21 cellular contexts compared by ENCODE assay signal in the genomic region with DNA sequence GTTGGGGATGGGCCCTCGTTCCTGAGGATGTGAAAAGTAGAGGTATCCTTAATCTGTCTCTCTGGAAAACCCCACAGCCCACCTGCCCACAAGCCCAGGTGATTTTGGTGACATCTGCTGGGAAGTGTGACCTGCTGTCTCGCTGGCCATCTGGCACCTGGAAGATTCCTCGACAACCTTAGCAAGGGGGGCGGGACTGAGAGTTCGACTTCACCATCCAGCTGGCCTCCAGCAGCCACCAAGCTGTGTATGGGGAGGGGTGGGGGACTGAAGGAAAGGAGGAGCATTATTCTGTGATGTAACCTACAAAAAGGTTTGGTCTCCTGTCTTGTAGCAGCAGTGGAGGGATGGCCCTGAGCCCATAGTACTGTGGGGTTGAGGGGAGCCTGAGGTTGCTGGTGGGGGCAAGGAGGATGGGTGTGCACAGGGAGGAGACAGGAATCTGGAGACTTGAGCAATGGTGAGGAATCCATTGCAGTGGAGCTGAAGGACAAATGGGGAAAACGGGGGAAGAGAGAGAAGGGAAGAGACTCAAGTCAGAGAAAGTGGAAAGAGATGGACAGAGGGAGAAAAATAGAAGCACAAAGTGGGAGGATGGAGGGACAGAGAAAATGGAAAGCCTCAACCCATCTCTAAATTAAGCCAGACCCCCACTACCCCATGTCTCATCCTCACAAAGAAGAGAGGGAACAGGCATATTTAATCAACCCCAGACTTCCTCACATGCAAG. TPM values are rescaled to one million over a fixed set of nuclear protein-coding genes. Genes with fewer than 3 reads are reported as not detected.
DNase-seq lines count a peak whose midpoint lies in the region; ATAC-seq, FAIRE-seq and TF ChIP-seq lines count a peak whose summit lies in the region.
"Had no signal": no experiment of that assay in that cellular context is flagged by ENCODE, and none has a peak within 500 bp of the region (broad histone marks: within the 10 kb centered on the region; RNA-seq: fewer than 3 reads in every experiment).

No MANE protein-coding gene starts in this region.

- H3K4me3 ChIP-seq in HepG2 (replicated peaks in 1 of 3; ENCODE audit: insufficient read depth in 1 of 3, low read depth in 2 of 3, low read length in 3 of 3): no peak overlapping the region
- no peak overlapping the region for H3K4me3 ChIP-seq in right lobe of liver
- H3K4me3 ChIP-seq: uterus had no signal

- WGBS in HepG2 (ENCODE audit: low lambda C conversion rate): 43% methylated on average over 6 of the region's 6 CpGs
- 60% methylated on average over 6 of the region's 6 CpGs for WGBS in right lobe of liver (ENCODE audit: insufficient coverage, low coverage, low lambda C conversion rate, missing lambda C conversion rate)

- H3K4me1 ChIP-seq in HepG2 (ENCODE audit: insufficient read depth, low read length): peaks cover 24% of the 10 kb centered on the region
- H3K4me1 ChIP-seq in right lobe of liver: no peaks in the 10 kb centered on the region
- H3K4me1 ChIP-seq: uterus had no signal

- no peaks in the 10 kb centered on the region for H4K20me1 ChIP-seq in HepG2 (ENCODE audit: insufficient read depth, low read length)

- TF ChIP-seq CTCF in HepG2 (CRISPR knock-in tag; IDR thresholded peaks at IDR 0.05): no peak
- TF ChIP-seq CTCF in right lobe of liver (IDR thresholded peaks at IDR 0.05): no peak
- TF ChIP-seq CTCF in GM10248 (IDR thresholded peaks at IDR 0.05; ENCODE audit: control extremely low read depth, extremely low read depth, low read depth, missing control alignments): no peak

- no TSS peak for BruUV-seq in HepG2 (replicated peaks; lab: Mats Ljungman, UMichigan)

- TF ChIP-seq RAD21 in HepG2 (CRISPR knock-in tag; IDR thresholded peaks at IDR 0.05): no peak

- H3K79me2 ChIP-seq in HepG2 (ENCODE audit: insufficient read depth, low read length): no peaks in the 10 kb centered on the region

- CTCF ChIA-PET in HepG2 (lab: Yijun Ruan, JAX; ENCODE audit: low intra/inter-chr PET ratio, low total read pairs) (no interaction called here), GM10248 (lab: Yijun Ruan, JAX) (interaction anchor here (1.5 to 4.3 kb wide), 4 partner anchors 15 to 119 kb away, joined by 4 to 14 read pairs (median 5); a partner anchor contains a TSS)

- H3K9me3 ChIP-seq in HepG2 (ENCODE audit: low read length) (no peaks in the 10 kb centered on the region), right lobe of liver (no peaks in the 10 kb centered on the region)
- H3K9me3 ChIP-seq: uterus had no signal

- peaks cover 45% of the 10 kb centered on the region for H3K4me1 Mint-ChIP-seq in dendritic cell treated with granulocyte-macrophage colony-stimulating factor and Interleukin-4, amounts not matched to agents 40 ng/mL and 50 ng/mL, for 4 days (ENCODE audit: low read depth)
- peaks cover 23% of the 10 kb centered on the region for H3K4me1 Mint-ChIP-seq in stimulated activated memory B cell treated with anti-CD40 and anti-IgM and Interleukin-4, amounts not matched to agents 10 μg/mL and 1 μg/mL and 100 μg/mL, for 72 hours

- no peaks in the 10 kb centered on the region for H3K36me3 Mint-ChIP-seq in dendritic cell treated with granulocyte-macrophage colony-stimulating factor and Interleukin-4, amounts not matched to agents 40 ng/mL and 50 ng/mL, for 4 days (ENCODE audit: low read depth)
- H3K36me3 Mint-ChIP-seq in stimulated activated memory B cell treated with anti-CD40 and anti-IgM and Interleukin-4, amounts not matched to agents 10 μg/mL and 1 μg/mL and 100 μg/mL, for 72 hours: no peaks in the 10 kb centered on the region
- H3K36me3 Mint-ChIP-seq: naive B cell had no signal

- in situ Hi-C loops in HepG2 (cut with HindIII; ENCODE audit: extremely low pct_ligation_motif_present, low pct_unique_long_range_greater_than_20kb): no loop called here

- H3K27me3 Mint-ChIP-seq in dendritic cell treated with granulocyte-macrophage colony-stimulating factor and Interleukin-4, amounts not matched to agents 40 ng/mL and 50 ng/mL, for 4 days: no peaks in the 10 kb centered on the region
- H3K27me3 Mint-ChIP-seq in stimulated activated memory B cell treated with anti-CD40 and anti-IgM and Interleukin-4, amounts not matched to agents 10 μg/mL and 1 μg/mL and 100 μg/mL, for 72 hours: no peaks in the 10 kb centered on the region

- H3K27me3 ChIP-seq in HepG2 (ENCODE audit: control insufficient read depth in 1 of 2, insufficient read depth in 2 of 2, low read length in 2 of 2): peaks cover 11 to 48% of the 10 kb centered on the region in 2 experiments; a peak in 4 of 5 replicates
- no peaks in the 10 kb centered on the region for H3K27me3 ChIP-seq in right lobe of liver
- H3K27me3 ChIP-seq: uterus had no signal

- intact Hi-C loops in HepG2 (cut with micrococcal nuclease; ENCODE audit: unreplicated experiment): no loop called here
- intact Hi-C loops in right lobe of liver (cut with DNase I): loop anchor here in 1 of 2 donors (10.0 kb wide), 1 partner anchor 54 kb away; a partner anchor contains a TSS
- intact Hi-C loops in dendritic cell treated with granulocyte-macrophage colony-stimulating factor and Interleukin-4, amounts not matched to agents 40 ng/mL and 50 ng/mL, for 4 days (cut with micrococcal nuclease): no loop called here

- DNase-seq in HepG2 (ENCODE audit: low spot score): no peak
- no peak for DNase-seq in right lobe of liver
- no peak for DNase-seq in cortex of kidney (lab: John Stamatoyannopoulos, UW)
- DNase-seq in GM10248 (ENCODE audit: extremely low spot score): no peak
- DNase-seq: activated CD4-positive, alpha-beta T cell treated with anti-CD3 and anti-CD28 coated beads, Interleukin-2, amount 50 U/mL, for 1 hour; activated T-cell treated with anti-CD3 and anti-CD28 coated beads, Interleukin-2, amount 50 U/mL, for 72 hours; caudate nucleus; effector memory CD4-positive, alpha-beta T cell; H9; MM.1S; naive B cell; NCI-H2029; NCI-H526; stimulated activated CD4-positive, alpha-beta T cell treated with anti-CD3 and anti-CD28 coated beads, Interleukin-12 subunit alpha, Interleukin-12 subunit beta, amount 100 ng/mL, for 4 hours; uterus had no signal

- H3K4me2 ChIP-seq in HepG2 (ENCODE audit: low read depth, low read length): no peak overlapping the region

- H3K4me3 Mint-ChIP-seq in dendritic cell treated with granulocyte-macrophage colony-stimulating factor and Interleukin-4, amounts not matched to agents 40 ng/mL and 50 ng/mL, for 4 days: peak overlapping the region; percentile 39
- peak overlapping the region; percentile 3 for H3K4me3 Mint-ChIP-seq in stimulated activated memory B cell treated with anti-CD40 and anti-IgM and Interleukin-4, amounts not matched to agents 10 μg/mL and 1 μg/mL and 100 μg/mL, for 72 hours
- H3K4me3 Mint-ChIP-seq: H9 had no signal

- H3K27ac ChIP-seq in HepG2 (ENCODE audit: extremely low read length, insufficient read depth, low read length) (no peak overlapping the region), right lobe of liver (no peak overlapping the region)
- H3K27ac ChIP-seq: uterus had no signal

- POLR2A ChIA-PET in HepG2 (lab: Yijun Ruan, JAX): interaction anchor here (0.9 to 5.1 kb wide), 2 partner anchors 8 to 27 kb away, joined by 3 to 31 read pairs; a partner anchor contains a TSS
- POLR2A ChIA-PET in GM10248 (lab: Yijun Ruan, JAX): interaction anchor here (0.6 to 1.2 kb wide), 2 partner anchors 17 to 186 kb away, joined by 3 to 7 read pairs; no protein-coding TSS in a partner anchor

- no peak overlapping the region for H2AFZ ChIP-seq in HepG2 (ENCODE audit: low read length)

- no peak for ATAC-seq in HepG2
- ATAC-seq in right lobe of liver: no peak
- ATAC-seq in stimulated activated memory B cell treated with anti-CD40 and anti-IgM and Interleukin-4, amounts not matched to agents 10 μg/mL and 1 μg/mL and 100 μg/mL, for 72 hours: no peak
- ATAC-seq: left lobe of liver, Panc1, SK-N-SH treated with all-trans-retinoic acid at 6 μM for 48 hours had no signal

- H3K9me3 Mint-ChIP-seq in dendritic cell treated with granulocyte-macrophage colony-stimulating factor and Interleukin-4, amounts not matched to agents 40 ng/mL and 50 ng/mL, for 4 days: no peaks in the 10 kb centered on the region
- H3K9me3 Mint-ChIP-seq in stimulated activated memory B cell treated with anti-CD40 and anti-IgM and Interleukin-4, amounts not matched to agents 10 μg/mL and 1 μg/mL and 100 μg/mL, for 72 hours: no peaks in the 10 kb centered on the region
- H3K9me3 Mint-ChIP-seq: activated T-cell treated with anti-CD3 and anti-CD28 coated beads, Interleukin-2, amount 50 U/mL, for 72 hours; H9; naive B cell had no signal

- peak overlapping the region; percentile 66 for H3K27ac Mint-ChIP-seq in dendritic cell treated with granulocyte-macrophage colony-stimulating factor and Interleukin-4, amounts not matched to agents 40 ng/mL and 50 ng/mL, for 4 days
- peak overlapping the region; percentile 56 for H3K27ac Mint-ChIP-seq in stimulated activated memory B cell treated with anti-CD40 and anti-IgM and Interleukin-4, amounts not matched to agents 10 μg/mL and 1 μg/mL and 100 μg/mL, for 72 hours
- H3K27ac Mint-ChIP-seq: activated T-cell treated with anti-CD3 and anti-CD28 coated beads, Interleukin-2, amount 50 U/mL, for 72 hours had no signal

- no peak overlapping the region for H3K9ac ChIP-seq in HepG2 (ENCODE audit: insufficient read depth, low read depth, low read length)

- TF ChIP-seq EP300 in HepG2 (IDR thresholded peaks at IDR 0.05; ENCODE audit: low read depth in 2 of 2, low read length in 2 of 2): no peak
- no peak for TF ChIP-seq EP300 in HepG2 (CRISPR knock-in tag; IDR thresholded peaks at IDR 0.05; ENCODE audit: borderline replicate concordance)

- no peak for TF ChIP-seq POLR2A in HepG2 (IDR thresholded peaks at IDR 0.05; ENCODE audit: insufficient read depth in 1 of 2, low read depth in 2 of 2, low read length in 2 of 2)
- TF ChIP-seq POLR2A in right lobe of liver (IDR thresholded peaks at IDR 0.05): no peak

- FAIRE-seq in HepG2 (lab: Jason Lieb, UNC): no peak

- H3K36me3 ChIP-seq in HepG2 (replicated peaks in 1 of 2; ENCODE audit: control insufficient read depth in 1 of 2, insufficient read depth in 2 of 2, low read length in 2 of 2) (no peaks in the 10 kb centered on the region), right lobe of liver (no peaks in the 10 kb centered on the region)
- H3K36me3 ChIP-seq: uterus had no signal

RNA-seq across cellular contexts. Expression of a gene that starts 4.0 kb away (rescaled TPM):
- total RNA-seq in HepG2 (2016; rRNA removed; fragmentation: Illumina TruSeq; extraction: Trizol) (not detected in 2 replicates), right lobe of liver (not detected)
- not detected in 2 replicates for total RNA-seq in HepG2 (2016; cell fraction: cytosol; rRNA removed; fragmentation: Illumina TruSeq; extraction: Trizol; ENCODE audit: low read depth)
- total RNA-seq in HepG2 (2016; cell fraction: insoluble cytoplasmic fraction; rRNA removed; fragmentation: Illumina TruSeq; extraction: Trizol): not detected in 2 replicates
- total RNA-seq in HepG2 (2016; cell fraction: membrane; rRNA removed; fragmentation: Illumina TruSeq; extraction: Trizol): not detected in 2 replicates
- not detected in 2 replicates for total RNA-seq in HepG2 (2016; cell fraction: nucleus; rRNA removed; fragmentation: Illumina TruSeq; extraction: Trizol)
- polyA plus RNA-seq in HepG2 (2011; rRNA removed): not detected in 2 replicates
- polyA plus RNA-seq in HepG2 (2011; cell fraction: cytosol; rRNA removed): not detected in 2 replicates
- not detected in 2 replicates for polyA plus RNA-seq in HepG2 (2011; cell fraction: nucleus; rRNA removed)
- polyA plus RNA-seq in HepG2 (2012): not detected in 2 replicates
- polyA plus RNA-seq in HepG2 (2016; cell fraction: cytosol; fragmentation: Illumina TruSeq; extraction: Trizol; ENCODE audit: low read depth): not detected in 2 replicates
- not detected in 2 replicates for polyA plus RNA-seq in HepG2 (2016; cell fraction: insoluble cytoplasmic fraction; fragmentation: Illumina TruSeq; extraction: Trizol; ENCODE audit: low read depth)
- polyA plus RNA-seq in HepG2 (2016; cell fraction: membrane; fragmentation: Illumina TruSeq; extraction: Trizol; ENCODE audit: low read depth): not detected in 2 replicates
- polyA plus RNA-seq in HepG2 (2016; cell fraction: nucleus; fragmentation: Illumina TruSeq; extraction: Trizol; ENCODE audit: insufficient read depth, low read depth): not detected in 2 replicates
- not detected in 2 replicates for polyA minus RNA-seq in HepG2 (2011; rRNA and poly(A)+ RNA removed; ENCODE audit: low replicate concordance)
- not detected in 2 replicates for polyA minus RNA-seq in HepG2 (2011; cell fraction: cytosol; rRNA and poly(A)+ RNA removed)
- not detected in 2 replicates for polyA minus RNA-seq in HepG2 (2011; cell fraction: nucleus; rRNA and poly(A)+ RNA removed)
- total RNA-seq: activated T-cell treated with anti-CD3 and anti-CD28 coated beads, Interleukin-2, amount 50 U/mL, for 72 hours; H9; left lobe of liver; uterus had no signal
- polyA plus RNA-seq: AG04450 had no signal

RNA-seq across cellular contexts. Expression of a gene that starts 4.5 kb away (rescaled TPM):
- total RNA-seq in HepG2 (2016; rRNA removed; fragmentation: Illumina TruSeq; extraction: Trizol) (not detected in 2 replicates), right lobe of liver (not detected)
- total RNA-seq in HepG2 (2016; cell fraction: cytosol; rRNA removed; fragmentation: Illumina TruSeq; extraction: Trizol; ENCODE audit: low read depth): not detected in 2 replicates
- not detected in 2 replicates for total RNA-seq in HepG2 (2016; cell fraction: insoluble cytoplasmic fraction; rRNA removed; fragmentation: Illumina TruSeq; extraction: Trizol)
- not detected in 2 replicates for total RNA-seq in HepG2 (2016; cell fraction: membrane; rRNA removed; fragmentation: Illumina TruSeq; extraction: Trizol)
- total RNA-seq in HepG2 (2016; cell fraction: nucleus; rRNA removed; fragmentation: Illumina TruSeq; extraction: Trizol): not detected in 2 replicates
- polyA plus RNA-seq in HepG2 (2011; rRNA removed): not detected in 2 replicates
- polyA plus RNA-seq in HepG2 (2011; cell fraction: cytosol; rRNA removed): not detected in 2 replicates
- not detected in 2 replicates for polyA plus RNA-seq in HepG2 (2011; cell fraction: nucleus; rRNA removed)
- 0.47 TPM in 1 of 2 replicates, not detected in the other for polyA plus RNA-seq in HepG2 (2012)
- polyA plus RNA-seq in HepG2 (2016; cell fraction: cytosol; fragmentation: Illumina TruSeq; extraction: Trizol; ENCODE audit: low read depth): not detected in 2 replicates
- not detected in 2 replicates for polyA plus RNA-seq in HepG2 (2016; cell fraction: insoluble cytoplasmic fraction; fragmentation: Illumina TruSeq; extraction: Trizol; ENCODE audit: low read depth)
- not detected in 2 replicates for polyA plus RNA-seq in HepG2 (2016; cell fraction: membrane; fragmentation: Illumina TruSeq; extraction: Trizol; ENCODE audit: low read depth)
- not detected in 2 replicates for polyA plus RNA-seq in HepG2 (2016; cell fraction: nucleus; fragmentation: Illumina TruSeq; extraction: Trizol; ENCODE audit: insufficient read depth, low read depth)
- polyA minus RNA-seq in HepG2 (2011; rRNA and poly(A)+ RNA removed; ENCODE audit: low replicate concordance): not detected in 2 replicates
- not detected in 2 replicates for polyA minus RNA-seq in HepG2 (2011; cell fraction: cytosol; rRNA and poly(A)+ RNA removed)
- polyA minus RNA-seq in HepG2 (2011; cell fraction: nucleus; rRNA and poly(A)+ RNA removed): not detected in 2 replicates
- total RNA-seq: activated T-cell treated with anti-CD3 and anti-CD28 coated beads, Interleukin-2, amount 50 U/mL, for 72 hours; H9; left lobe of liver had no signal
- polyA plus RNA-seq: AG04450 had no signal

RNA-seq across cellular contexts. Expression of a gene that starts 7.5 kb away (rescaled TPM):
- total RNA-seq in HepG2 (2016; rRNA removed; fragmentation: Illumina TruSeq; extraction: Trizol) (16.2 and 43.5 TPM in 2 replicates), right lobe of liver (10 to 100 TPM; 29.7 to 34.8 (median 31.2) TPM)
- 10.8 and 11.4 TPM in 2 replicates for total RNA-seq in HepG2 (2016; cell fraction: cytosol; rRNA removed; fragmentation: Illumina TruSeq; extraction: Trizol; ENCODE audit: low read depth)
- 15.1 and 42.2 TPM in 2 replicates for total RNA-seq in HepG2 (2016; cell fraction: insoluble cytoplasmic fraction; rRNA removed; fragmentation: Illumina TruSeq; extraction: Trizol)
- total RNA-seq in HepG2 (2016; cell fraction: membrane; rRNA removed; fragmentation: Illumina TruSeq; extraction: Trizol): 18.3 and 19.8 TPM in 2 replicates
- total RNA-seq in HepG2 (2016; cell fraction: nucleus; rRNA removed; fragmentation: Illumina TruSeq; extraction: Trizol): 54.6 and 60.7 TPM in 2 replicates
- 45.4 and 49.0 TPM in 2 replicates for polyA plus RNA-seq in HepG2 (2011; rRNA removed)
- 36.7 and 41.5 TPM in 2 replicates for polyA plus RNA-seq in HepG2 (2011; cell fraction: cytosol; rRNA removed)
- polyA plus RNA-seq in HepG2 (2011; cell fraction: nucleus; rRNA removed): 157 and 186 TPM in 2 replicates
- polyA plus RNA-seq in HepG2 (2012): 24.5 and 28.4 TPM in 2 replicates
- polyA plus RNA-seq in HepG2 (2016; cell fraction: cytosol; fragmentation: Illumina TruSeq; extraction: Trizol; ENCODE audit: low read depth): 5.9 and 6.9 TPM in 2 replicates
- polyA plus RNA-seq in HepG2 (2016; cell fraction: insoluble cytoplasmic fraction; fragmentation: Illumina TruSeq; extraction: Trizol; ENCODE audit: low read depth): 10.5 and 12.1 TPM in 2 replicates
- polyA plus RNA-seq in HepG2 (2016; cell fraction: membrane; fragmentation: Illumina TruSeq; extraction: Trizol; ENCODE audit: low read depth): 8.7 and 9.4 TPM in 2 replicates
- polyA plus RNA-seq in HepG2 (2016; cell fraction: nucleus; fragmentation: Illumina TruSeq; extraction: Trizol; ENCODE audit: insufficient read depth, low read depth): 86.5 and 92.7 TPM in 2 replicates
- 62.6 and 78.7 TPM in 2 replicates for polyA minus RNA-seq in HepG2 (2011; rRNA and poly(A)+ RNA removed; ENCODE audit: low replicate concordance)
- 16.2 and 16.4 TPM in 2 replicates for polyA minus RNA-seq in HepG2 (2011; cell fraction: cytosol; rRNA and poly(A)+ RNA removed)
- 38.2 and 46.5 TPM in 2 replicates for polyA minus RNA-seq in HepG2 (2011; cell fraction: nucleus; rRNA and poly(A)+ RNA removed)

RNA-seq across cellular contexts. Expression of a gene that starts 10.9 kb away (rescaled TPM):
- total RNA-seq in HepG2 (2016; rRNA removed; fragmentation: Illumina TruSeq; extraction: Trizol): not detected in 2 replicates
- not detected in 2 replicates for total RNA-seq in HepG2 (2016; cell fraction: cytosol; rRNA removed; fragmentation: Illumina TruSeq; extraction: Trizol; ENCODE audit: low read depth)
- total RNA-seq in HepG2 (2016; cell fraction: insoluble cytoplasmic fraction; rRNA removed; fragmentation: Illumina TruSeq; extraction: Trizol): not detected in 2 replicates
- total RNA-seq in HepG2 (2016; cell fraction: membrane; rRNA removed; fragmentation: Illumina TruSeq; extraction: Trizol): not detected in 2 replicates
- not detected in 2 replicates for total RNA-seq in HepG2 (2016; cell fraction: nucleus; rRNA removed; fragmentation: Illumina TruSeq; extraction: Trizol)
- 0.15 and 0.21 TPM in 2 replicates for polyA plus RNA-seq in HepG2 (2011; rRNA removed)
- polyA plus RNA-seq in HepG2 (2011; cell fraction: cytosol; rRNA removed): 0.13 TPM in 1 of 2 replicates, not detected in the other
- polyA plus RNA-seq in HepG2 (2011; cell fraction: nucleus; rRNA removed): 0.42 and 0.76 TPM in 2 replicates
- polyA plus RNA-seq in HepG2 (2012): 0.31 TPM in 1 of 2 replicates, not detected in the other
- not detected in 2 replicates for polyA plus RNA-seq in HepG2 (2016; cell fraction: cytosol; fragmentation: Illumina TruSeq; extraction: Trizol; ENCODE audit: low read depth)
- not detected in 2 replicates for polyA plus RNA-seq in HepG2 (2016; cell fraction: insoluble cytoplasmic fraction; fragmentation: Illumina TruSeq; extraction: Trizol; ENCODE audit: low read depth)
- polyA plus RNA-seq in HepG2 (2016; cell fraction: membrane; fragmentation: Illumina TruSeq; extraction: Trizol; ENCODE audit: low read depth): not detected in 2 replicates
- 0.72 TPM in 1 of 2 replicates, not detected in the other for polyA plus RNA-seq in HepG2 (2016; cell fraction: nucleus; fragmentation: Illumina TruSeq; extraction: Trizol; ENCODE audit: insufficient read depth, low read depth)
- 0.28 TPM in 1 of 2 replicates, not detected in the other for polyA minus RNA-seq in HepG2 (2011; rRNA and poly(A)+ RNA removed; ENCODE audit: low replicate concordance)
- not detected in 2 replicates for polyA minus RNA-seq in HepG2 (2011; cell fraction: cytosol; rRNA and poly(A)+ RNA removed)
- polyA minus RNA-seq in HepG2 (2011; cell fraction: nucleus; rRNA and poly(A)+ RNA removed): not detected in 2 replicates
- not detected for total RNA-seq in right lobe of liver
- total RNA-seq: H9, left lobe of liver had no signal
- polyA plus RNA-seq: AG04450 had no signal

RNA-seq across cellular contexts. Expression of a gene that starts 12.5 kb away (rescaled TPM):
- total RNA-seq in HepG2 (2016; rRNA removed; fragmentation: Illumina TruSeq; extraction: Trizol): not detected in 2 replicates
- not detected in 2 replicates for total RNA-seq in HepG2 (2016; cell fraction: cytosol; rRNA removed; fragmentation: Illumina TruSeq; extraction: Trizol; ENCODE audit: low read depth)
- total RNA-seq in HepG2 (2016; cell fraction: insoluble cytoplasmic fraction; rRNA removed; fragmentation: Illumina TruSeq; extraction: Trizol): not detected in 2 replicates
- total RNA-seq in HepG2 (2016; cell fraction: membrane; rRNA removed; fragmentation: Illumina TruSeq; extraction: Trizol): not detected in 2 replicates
- not detected in 2 replicates for total RNA-seq in HepG2 (2016; cell fraction: nucleus; rRNA removed; fragmentation: Illumina TruSeq; extraction: Trizol)
- not detected in 2 replicates for polyA plus RNA-seq in HepG2 (2011; rRNA removed)
- not detected in 2 replicates for polyA plus RNA-seq in HepG2 (2011; cell fraction: cytosol; rRNA removed)
- not detected in 2 replicates for polyA plus RNA-seq in HepG2 (2011; cell fraction: nucleus; rRNA removed)
- polyA plus RNA-seq in HepG2 (2012): 0.08 and 0.15 TPM in 2 replicates
- polyA plus RNA-seq in HepG2 (2016; cell fraction: cytosol; fragmentation: Illumina TruSeq; extraction: Trizol; ENCODE audit: low read depth): not detected in 2 replicates
- polyA plus RNA-seq in HepG2 (2016; cell fraction: insoluble cytoplasmic fraction; fragmentation: Illumina TruSeq; extraction: Trizol; ENCODE audit: low read depth): not detected in 2 replicates
- polyA plus RNA-seq in HepG2 (2016; cell fraction: membrane; fragmentation: Illumina TruSeq; extraction: Trizol; ENCODE audit: low read depth): not detected in 2 replicates
- not detected in 2 replicates for polyA plus RNA-seq in HepG2 (2016; cell fraction: nucleus; fragmentation: Illumina TruSeq; extraction: Trizol; ENCODE audit: insufficient read depth, low read depth)
- polyA minus RNA-seq in HepG2 (2011; rRNA and poly(A)+ RNA removed; ENCODE audit: low replicate concordance): not detected in 2 replicates
- not detected in 2 replicates for polyA minus RNA-seq in HepG2 (2011; cell fraction: cytosol; rRNA and poly(A)+ RNA removed)
- polyA minus RNA-seq in HepG2 (2011; cell fraction: nucleus; rRNA and poly(A)+ RNA removed): not detected in 2 replicates
- total RNA-seq in right lobe of liver: under 1 TPM in 2 of 6 experiments, not detected in 4; 0.33 to 0.56 TPM
- total RNA-seq: H9 had no signal
- polyA plus RNA-seq: AG04450 had no signal
